ENCODE assay signal across 8 cellular contexts in genomic region chr2:231710751-231711676, GRCh38.
DNase-seq lines count a peak whose midpoint lies in the region; ATAC-seq and TF ChIP-seq lines count a peak whose summit lies in the region.

No MANE protein-coding gene starts in this region.

- peaks cover 3% of the 10 kb centered on the region for H3K9me3 Mint-ChIP-seq in nephron

- TF ChIP-seq CTCF in VCaP (conservative IDR thresholded peaks at IDR 0.05), result no peak
- TF ChIP-seq CTCF in nephron (IDR thresholded peaks at IDR 0.05; ENCODE audit: unreplicated experiment in 3 of 3), result no peak

- H3K27me3 Mint-ChIP-seq in nephron (ENCODE audit: low read depth), result no peaks in the 10 kb centered on the region

- peaks cover 32% of the 10 kb centered on the region for H3K4me1 Mint-ChIP-seq in nephron

- H3K4me3 Mint-ChIP-seq in nephron, result peak overlapping the region; percentile 87 to 92 (median 91)

- peak overlapping the region; percentile 62 to 96 (median 94) for H3K27ac Mint-ChIP-seq in nephron

- no peak for ATAC-seq in HG03460 (IDR thresholded peaks at IDR 0.05; ENCODE audit: unreplicated experiment)

- peak; percentile 38 to 40 for DNase-seq in stimulated activated CD4-positive, alpha-beta T cell treated with anti-CD3 and anti-CD28 coated beads, Interleukin-2, amount 100 ng/mL, for 24 hours
- DNase-seq in stimulated activated CD4-positive, alpha-beta T cell treated with anti-CD3 and anti-CD28 coated beads, Interleukin-12 subunit alpha, Interleukin-12 subunit beta, amount 100 ng/mL, for 4 hours, result no peak
- peak; percentile 66 to 75 for DNase-seq in erythroblast (lab: John Stamatoyannopoulos, UW)
- no peak for DNase-seq in NCI-H2196 treated with DMSO at 0.1 percent for 48 hours (lab: John Stamatoyannopoulos, UW; ENCODE audit: unreplicated experiment)
- no peak for DNase-seq in DMS79 treated with DMSO at 0.1 percent for 48 hours (lab: John Stamatoyannopoulos, UW)

- peaks cover 36% of the 10 kb centered on the region for H3K36me3 Mint-ChIP-seq in nephron (ENCODE audit: low read depth)

- H3K27ac ChIP-seq in VCaP, result peak overlapping the region; percentile 95

- TF ChIP-seq POLR2A in erythroblast (IDR thresholded peaks at IDR 0.05; ENCODE audit: low read length), result no peak

Comparison
In these comparisons a context has a peak if more than half of its experiments do, and no peak if none do; other contexts are left out.
1. DNase-seq: peak in stimulated activated CD4-positive, alpha-beta T cell treated with anti-CD3 and anti-CD28 coated beads, Interleukin-2, amount 100 ng/mL, for 24 hours (2 of 2) and erythroblast (2 of 2); none in stimulated activated CD4-positive, alpha-beta T cell treated with anti-CD3 and anti-CD28 coated beads, Interleukin-12 subunit alpha, Interleukin-12 subunit beta, amount 100 ng/mL, for 4 hours (single experiment), NCI-H2196 treated with DMSO at 0.1 percent for 48 hours (single experiment) and DMS79 treated with DMSO at 0.1 percent for 48 hours (single experiment).